In genomic region chr7:29340691-29341090, GRCh38 we compare ENCODE assay signal across 2 cellular contexts.
TF ChIP-seq lines count a peak whose summit lies in the region.

No MANE protein-coding gene starts in this region.

TF ChIP-seq in HepG2, 621 proteins besides CTCF, POLR2A, EP300 and RAD21 (continued from another document):
- TF ChIP-seq ZBTB7A (CRISPR knock-in tag; IDR thresholded peaks at IDR 0.05), result no peak
- no peak for TF ChIP-seq CENPX (CRISPR knock-in tag; IDR thresholded peaks at IDR 0.05)
- TF ChIP-seq ARID4A (CRISPR knock-in tag; IDR thresholded peaks at IDR 0.05; ENCODE audit: borderline replicate concordance), result no peak
- TF ChIP-seq, protein P1, sequence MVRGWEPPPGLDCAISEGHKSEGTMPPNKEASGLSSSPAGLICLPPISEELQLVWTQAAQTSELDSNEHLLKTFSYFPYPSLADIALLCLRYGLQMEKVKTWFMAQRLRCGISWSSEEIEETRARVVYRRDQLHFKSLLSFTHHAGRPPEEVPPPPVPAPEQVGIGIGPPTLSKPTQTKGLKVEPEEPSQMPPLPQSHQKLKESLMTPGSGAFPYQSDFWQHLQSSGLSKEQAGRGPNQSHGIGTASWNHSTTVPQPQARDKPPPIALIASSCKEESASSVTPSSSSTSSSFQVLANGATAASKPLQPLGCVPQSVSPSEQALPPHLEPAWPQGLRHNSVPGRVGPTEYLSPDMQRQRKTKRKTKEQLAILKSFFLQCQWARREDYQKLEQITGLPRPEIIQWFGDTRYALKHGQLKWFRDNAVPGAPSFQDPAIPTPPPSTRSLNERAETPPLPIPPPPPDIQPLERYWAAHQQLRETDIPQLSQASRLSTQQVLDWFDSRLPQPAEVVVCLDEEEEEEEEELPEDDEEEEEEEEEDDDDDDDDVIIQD (CRISPR knock-in tag; IDR thresholded peaks at IDR 0.05; ENCODE audit: low read depth), result no peak
- TF ChIP-seq, protein P2, sequence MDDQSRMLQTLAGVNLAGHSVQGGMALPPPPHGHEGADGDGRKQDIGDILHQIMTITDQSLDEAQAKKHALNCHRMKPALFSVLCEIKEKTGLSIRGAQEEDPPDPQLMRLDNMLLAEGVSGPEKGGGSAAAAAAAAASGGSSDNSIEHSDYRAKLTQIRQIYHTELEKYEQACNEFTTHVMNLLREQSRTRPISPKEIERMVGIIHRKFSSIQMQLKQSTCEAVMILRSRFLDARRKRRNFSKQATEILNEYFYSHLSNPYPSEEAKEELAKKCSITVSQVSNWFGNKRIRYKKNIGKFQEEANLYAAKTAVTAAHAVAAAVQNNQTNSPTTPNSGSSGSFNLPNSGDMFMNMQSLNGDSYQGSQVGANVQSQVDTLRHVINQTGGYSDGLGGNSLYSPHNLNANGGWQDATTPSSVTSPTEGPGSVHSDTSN (CRISPR knock-in tag; IDR thresholded peaks at IDR 0.05; ENCODE audit: borderline replicate concordance), result no peak
TF ChIP-seq in HepG2: peak in this region for 1.

TF ChIP-seq in H1, 55 proteins besides CTCF, POLR2A, EP300 and RAD21 (continued from another document):
- no peak for TF ChIP-seq USF2 (IDR thresholded peaks at IDR 0.05; ENCODE audit: low read length)
- no peak for TF ChIP-seq SIX5 (IDR thresholded peaks at IDR 0.05; ENCODE audit: low read depth, low read length)
- TF ChIP-seq KDM4A (IDR thresholded peaks at IDR 0.05; ENCODE audit: low read depth, low read length, severe bottlenecking), result no peak
- no peak for TF ChIP-seq FOSL1 (IDR thresholded peaks at IDR 0.05; ENCODE audit: insufficient read depth, low read depth, low read length)
- no peak for TF ChIP-seq RNF2 (IDR thresholded peaks at IDR 0.05; ENCODE audit: borderline replicate concordance, low read depth, low read length, missing control alignments, poor library complexity, severe bottlenecking)
- no peak for TF ChIP-seq CBX5 (IDR thresholded peaks at IDR 0.05; ENCODE audit: low read depth, low read length)
- TF ChIP-seq RXRA (IDR thresholded peaks at IDR 0.05; ENCODE audit: insufficient read depth, low read depth, low read length), result no peak
- TF ChIP-seq SP4 (IDR thresholded peaks at IDR 0.05; ENCODE audit: low read length), result no peak
- no peak for TF ChIP-seq KDM5A (IDR thresholded peaks at IDR 0.05; ENCODE audit: low read length)
- TF ChIP-seq ATF3 (IDR thresholded peaks at IDR 0.05; ENCODE audit: insufficient read depth, low read depth, low read length), result no peak
- no peak for TF ChIP-seq CEBPB (IDR thresholded peaks at IDR 0.05; ENCODE audit: low read depth, low read length)
- no peak for TF ChIP-seq GABPA (IDR thresholded peaks at IDR 0.05; ENCODE audit: borderline replicate concordance, insufficient read depth, low read length)
- TF ChIP-seq NANOG (IDR thresholded peaks at IDR 0.05; ENCODE audit: insufficient read depth, low read depth, low read length, poor library complexity, severe bottlenecking), result no peak
- TF ChIP-seq RFX5 (IDR thresholded peaks at IDR 0.05; ENCODE audit: borderline replicate concordance, low read depth, low read length), result no peak
- TF ChIP-seq JUN (IDR thresholded peaks at IDR 0.05; ENCODE audit: low read depth, low read length), result no peak
- no peak for TF ChIP-seq ASH2L (IDR thresholded peaks at IDR 0.05; ENCODE audit: low read length)
TF ChIP-seq in H1: peak in this region for 0.
